ENCODE assay signal across 8 cellular contexts in genomic region chr10:101569838-101570763, GRCh38. TPM values are rescaled to one million over a fixed set of nuclear protein-coding genes. Genes with fewer than 3 reads are reported as not detected.
DNase-seq lines count a peak whose midpoint lies in the region; ATAC-seq and TF ChIP-seq lines count a peak whose summit lies in the region.

No MANE protein-coding gene starts in this region.

- peaks cover 9 to 10% of the 10 kb centered on the region in 2 donors for H3K9me3 ChIP-seq in duodenal mucosa (ENCODE audit: control insufficient read depth in 1 of 2, low read length in 2 of 2)
- H3K9me3 ChIP-seq in lower lobe of right lung: peaks cover 9% of the 10 kb centered on the region

- H3K4me1 ChIP-seq in duodenal mucosa (ENCODE audit: control insufficient read depth in 1 of 2, insufficient read depth in 2 of 2, low read length in 2 of 2) (peaks cover 12 to 24% of the 10 kb centered on the region in 2 donors), lower lobe of right lung (peaks cover 24% of the 10 kb centered on the region)

- peak overlapping the region; percentile 37 to 43 for H3K9ac ChIP-seq in duodenal mucosa (ENCODE audit: low read depth in 1 of 2, low read length in 2 of 2)

- H3K36me3 ChIP-seq in duodenal mucosa (ENCODE audit: control insufficient read depth in 1 of 2, insufficient read depth in 2 of 2, low read length in 2 of 2): no peaks in the 10 kb centered on the region
- no peaks in the 10 kb centered on the region for H3K36me3 ChIP-seq in lower lobe of right lung

- H3K4me3 ChIP-seq in duodenal mucosa (ENCODE audit: low read depth in 1 of 2, low read length in 2 of 2) (peak overlapping the region; percentile 79 to 83), lower lobe of right lung (peak overlapping the region; percentile 62)

- H3K27me3 ChIP-seq in duodenal mucosa (ENCODE audit: control insufficient read depth in 1 of 2, insufficient read depth in 2 of 2, low read length in 2 of 2) (peaks cover 45 to 58% of the 10 kb centered on the region in 2 donors), lower lobe of right lung (ENCODE audit: low read depth) (peaks cover 49% of the 10 kb centered on the region)

- ATAC-seq in HG02884 (IDR thresholded peaks at IDR 0.05; ENCODE audit: unreplicated experiment): peak; percentile 67
- ATAC-seq in lower lobe of right lung: peak; percentile 95 to 96

- peak; percentile 84 for TF ChIP-seq CTCF in lower lobe of right lung (IDR thresholded peaks at IDR 0.05)

- H3K27ac ChIP-seq in duodenal mucosa (ENCODE audit: low read depth, low read length) (no peak overlapping the region), lower lobe of right lung (no peak overlapping the region)

- intact Hi-C loops in lower lobe of right lung (cut with DNase I): no loop called here

- peak; percentile 40 to 61 for DNase-seq in NCI-H2081 (lab: John Stamatoyannopoulos, UW)
- DNase-seq in NCI-H2081 treated with DMSO at 0.1 percent for 48 hours (lab: John Stamatoyannopoulos, UW): no peak
- DNase-seq in NCI-H2171 treated with DMSO at 0.1 percent for 48 hours (lab: John Stamatoyannopoulos, UW): peak; percentile 65
- DNase-seq in activated CD4-positive, alpha-beta T cell treated with anti-CD3 and anti-CD28 coated beads, Interleukin-2, amount 50 U/mL, for 4 hours: peak; percentile 67
- peak; percentile 88 for DNase-seq in lower lobe of right lung
- peak; percentile 69 to 84 for DNase-seq in stimulated activated CD4-positive, alpha-beta T cell treated with anti-CD3 and anti-CD28 coated beads, Interleukin-4, amount 100 ng/mL, for 48 hours (ENCODE audit: low read depth in 2 of 2)

RNA-seq across cellular contexts. Expression of gene POLL, which starts 18.0 kb away (rescaled TPM):
- 36.9 TPM for total RNA-seq in lower lobe of right lung

RNA-seq across cellular contexts. Expression of gene DPCD, which starts 18.0 kb away (rescaled TPM):
- total RNA-seq in lower lobe of right lung: 12.9 TPM
